Comparison of ENCODE assay signal across 8 cellular contexts in genomic region chr3:133573054-133573628, GRCh38. TPM values are rescaled to one million over a fixed set of nuclear protein-coding genes. Genes with fewer than 3 reads are reported as not detected.
DNase-seq lines count a peak whose midpoint lies in the region; ATAC-seq and TF ChIP-seq lines count a peak whose summit lies in the region.

No MANE protein-coding gene starts in this region.

- H3K4me3 Mint-ChIP-seq in GM23338 (peak overlapping the region; percentile 69), osteocyte (ENCODE audit: unreplicated experiment) (peak overlapping the region; percentile 68)
- H3K4me3 Mint-ChIP-seq in activated T-helper 2 cell treated with anti-CD3 and anti-CD28 coated beads, Interferon-gamma antibody, Interleukin-2, Interleukin-4, amounts not matched to agents 10 μg/mL and 5 μg/mL and 100 μg/mL, durations not matched to agents 14 hours and 24 hours and 36 hours (ENCODE audit: low read depth) = peak overlapping the region; percentile 89

- peak overlapping the region; percentile 96 for H3K27ac Mint-ChIP-seq in GM23338
- peak overlapping the region; percentile 100 for H3K27ac Mint-ChIP-seq in activated T-helper 2 cell treated with anti-CD3 and anti-CD28 coated beads, Interferon-gamma antibody, Interleukin-2, Interleukin-4, amounts not matched to agents 10 μg/mL and 5 μg/mL and 100 μg/mL, durations not matched to agents 14 hours and 24 hours and 36 hours
- peak overlapping the region; percentile 97 for H3K27ac Mint-ChIP-seq in osteocyte (ENCODE audit: unreplicated experiment)

- no peaks in the 10 kb centered on the region for H3K9me2 ChIP-seq in GM23338 (ENCODE audit: insufficient read depth)

- H2AFZ ChIP-seq in GM23338 = peak overlapping the region; percentile 40; the same call in 1 of the 2 replicates

- peak overlapping the region; percentile 88 for H3K27ac ChIP-seq in GM23338 (ENCODE audit: low read depth)
- H3K27ac ChIP-seq in gastroesophageal sphincter = peak overlapping the region; percentile 95 to 99 (median 98)
- H3K27ac ChIP-seq in transverse colon = peak overlapping the region; percentile 96 to 100 (median 99)

- H3K4me1 ChIP-seq in GM23338 (ENCODE audit: insufficient read depth) = peaks cover 21% of the 10 kb centered on the region
- peaks cover 0 to 51% (median 38%) of the 10 kb centered on the region in 3 donors for H3K4me1 ChIP-seq in gastroesophageal sphincter
- H3K4me1 ChIP-seq in transverse colon = peaks cover 7 to 49% (median 29%) of the 10 kb centered on the region in 4 donors

- H3K4me3 ChIP-seq in GM23338 (peak overlapping the region; percentile 60), gastroesophageal sphincter (peak overlapping the region; percentile 88 to 91), transverse colon (peak overlapping the region in 3 of 4 donors; percentile 84 to 94 (median 92))

- TF ChIP-seq EP300 in gastroesophageal sphincter (IDR thresholded peaks at IDR 0.05) = no peak
- TF ChIP-seq EP300 in transverse colon (IDR thresholded peaks at IDR 0.05; ENCODE audit: low read depth) = no peak

- H4K20me1 ChIP-seq in GM23338 (replicated peaks; ENCODE audit: insufficient read depth) = peaks cover 31% of the 10 kb centered on the region

- no peaks in the 10 kb centered on the region for H3K9me3 Mint-ChIP-seq in GM23338
- H3K9me3 Mint-ChIP-seq in activated T-helper 2 cell treated with anti-CD3 and anti-CD28 coated beads, Interferon-gamma antibody, Interleukin-2, Interleukin-4, amounts not matched to agents 10 μg/mL and 5 μg/mL and 100 μg/mL, durations not matched to agents 14 hours and 24 hours and 36 hours = no peaks in the 10 kb centered on the region
- H3K9me3 Mint-ChIP-seq in osteocyte (ENCODE audit: unreplicated experiment) = no peaks in the 10 kb centered on the region

- peaks cover 36% of the 10 kb centered on the region for H3K36me3 Mint-ChIP-seq in GM23338 (ENCODE audit: low read depth)
- H3K36me3 Mint-ChIP-seq in activated T-helper 2 cell treated with anti-CD3 and anti-CD28 coated beads, Interferon-gamma antibody, Interleukin-2, Interleukin-4, amounts not matched to agents 10 μg/mL and 5 μg/mL and 100 μg/mL, durations not matched to agents 14 hours and 24 hours and 36 hours (ENCODE audit: low read depth) = peaks cover 38% of the 10 kb centered on the region
- H3K36me3 Mint-ChIP-seq in osteocyte (ENCODE audit: unreplicated experiment) = peaks cover 23% of the 10 kb centered on the region

- ATAC-seq in GM23338 (peak; percentile 90), gastroesophageal sphincter (peak; percentile 94)

- intact Hi-C loops in activated T-helper 2 cell treated with anti-CD3 and anti-CD28 coated beads, Interferon-gamma antibody, Interleukin-2, Interleukin-4, amounts not matched to agents 10 μg/mL and 5 μg/mL and 100 μg/mL, durations not matched to agents 14 hours and 24 hours and 36 hours (cut with micrococcal nuclease) = loop anchor here (1.0 to 2.0 kb wide), 9 partner anchors 67 to 1156 kb away; partner anchors contain the start of genes ANAPC13, DNAJC13, NPHP3 and RYK
- intact Hi-C loops in transverse colon (cut with DNase I; ENCODE audit: low total_unique reads) = no loop called here

- H3K27me3 Mint-ChIP-seq in GM23338 (ENCODE audit: insufficient read depth, low read depth, poor library complexity) (peaks cover 5% of the 10 kb centered on the region), osteocyte (ENCODE audit: unreplicated experiment) (no peaks in the 10 kb centered on the region)
- H3K27me3 Mint-ChIP-seq in activated T-helper 2 cell treated with anti-CD3 and anti-CD28 coated beads, Interferon-gamma antibody, Interleukin-2, Interleukin-4, amounts not matched to agents 10 μg/mL and 5 μg/mL and 100 μg/mL, durations not matched to agents 14 hours and 24 hours and 36 hours (ENCODE audit: low read depth) = no peaks in the 10 kb centered on the region

- WGBS in gastroesophageal sphincter (ENCODE audit: low coverage in 1 of 2), 2 donors = 0 to 1% methylated on average over 13 to 24 of the region's 33 CpGs
- WGBS in transverse colon (ENCODE audit: low coverage in 1 of 2), 2 donors = 1% methylated on average over 32 of the region's 33 CpGs; no CpG with 5 or more reads in 1 of the 2 donors

- H3K4me1 Mint-ChIP-seq in GM23338 = peaks cover 28% of the 10 kb centered on the region
- H3K4me1 Mint-ChIP-seq in activated T-helper 2 cell treated with anti-CD3 and anti-CD28 coated beads, Interferon-gamma antibody, Interleukin-2, Interleukin-4, amounts not matched to agents 10 μg/mL and 5 μg/mL and 100 μg/mL, durations not matched to agents 14 hours and 24 hours and 36 hours (ENCODE audit: low read depth) = peaks cover 40% of the 10 kb centered on the region
- peaks cover 76% of the 10 kb centered on the region for H3K4me1 Mint-ChIP-seq in osteocyte (ENCODE audit: unreplicated experiment)

- TF ChIP-seq CTCF in GM23338 (conservative IDR thresholded peaks at IDR 0.05; ENCODE audit: low read depth in 2 of 2) = peak in 1 of 2 experiments; percentile 16; a peak in 1 of 4 replicates
- peak in 1 of 4 experiments; percentile 30 for TF ChIP-seq CTCF in gastroesophageal sphincter (IDR thresholded peaks at IDR 0.05)
- TF ChIP-seq CTCF in osteocyte (IDR thresholded peaks at IDR 0.05) = peak; percentile 30
- peak in 4 of 5 experiments; percentile 21 to 45 (median 26) for TF ChIP-seq CTCF in transverse colon (IDR thresholded peaks at IDR 0.05)

- H3K36me3 ChIP-seq in GM23338 (ENCODE audit: insufficient read depth) (peaks cover 25% of the 10 kb centered on the region), gastroesophageal sphincter (peaks cover 0 to 13% of the 10 kb centered on the region in 2 donors), transverse colon (peaks cover 0 to 8% (median 3%) of the 10 kb centered on the region in 4 donors)

- TF ChIP-seq POLR2A in gastroesophageal sphincter (IDR thresholded peaks at IDR 0.05) (peak in 1 of 2 donors; percentile 31), transverse colon (IDR thresholded peaks at IDR 0.05) (peak; percentile 17)

- peaks cover 39% of the 10 kb centered on the region for H3K79me2 ChIP-seq in GM23338 (replicated peaks; ENCODE audit: insufficient read depth)

- no peaks in the 10 kb centered on the region for H3F3A ChIP-seq in GM23338 (replicated peaks; ENCODE audit: low read depth)

- no peaks in the 10 kb centered on the region for H3K9me3 ChIP-seq in gastroesophageal sphincter
- no peaks in the 10 kb centered on the region for H3K9me3 ChIP-seq in transverse colon

- H3K27me3 ChIP-seq in GM23338 (ENCODE audit: insufficient read depth) (no peaks in the 10 kb centered on the region), gastroesophageal sphincter (no peaks in the 10 kb centered on the region), transverse colon (no peaks in the 10 kb centered on the region)

- in situ Hi-C loops in transverse colon (cut with MboI; ENCODE audit: low pct_ligation_motif_present in 1 of 4, low pct_unique_long_range_greater_than_20kb in 1 of 4, low sequenced_read_pairs in 3 of 4) = loop anchor here in 1 of 4 donors (10.0 kb wide), 1 partner anchor 108 kb away; no protein-coding TSS in a partner anchor

- H3K4me2 ChIP-seq in GM23338 = peak overlapping the region; percentile 70

- DNase-seq in EL (peak; percentile 100), GM23338 (ENCODE audit: low spot score) (peak; percentile 100), M059J (ENCODE audit: low read depth) (peak; percentile 100), osteocyte (ENCODE audit: extremely low spot score, unreplicated experiment) (peak; percentile 100), transverse colon (peak; percentile 100), GDM1 (lab: John Stamatoyannopoulos, UW) (no peak)
- DNase-seq in activated T-helper 2 cell treated with anti-CD3 and anti-CD28 coated beads, Interferon-gamma antibody, Interleukin-2, Interleukin-4, amounts not matched to agents 10 μg/mL and 5 μg/mL and 100 μg/mL, durations not matched to agents 14 hours and 24 hours and 36 hours (ENCODE audit: low spot score) = peak; percentile 100

TF ChIP-seq in GM23338, 12 proteins besides CTCF, POLR2A, EP300 and RAD21 (continues in another document):
- no peak for TF ChIP-seq EZH2 (IDR thresholded peaks at IDR 0.05; ENCODE audit: low read depth, unreplicated experiment)

RNA-seq across cellular contexts. Expression of gene CDV3, which starts 0.3 kb away (rescaled TPM):
- 119 TPM in 2 replicates for total RNA-seq in GM23338 (2014; rRNA removed; shearing (Covaris generic))
- polyA plus RNA-seq in GM23338 (2016; fragmentation: Nextera tagmentation; extraction: Ambion mirVana) = 36.6 and 44.1 TPM in 2 replicates
- total RNA-seq in M059J (2014; rRNA removed; shearing (Covaris generic)) = 143 and 202 TPM in 2 replicates
- 288 and 295 TPM in 2 replicates for total RNA-seq in activated T-helper 2 cell treated with anti-CD3 and anti-CD28 coated beads, Interferon-gamma antibody, Interleukin-2, Interleukin-4, amounts not matched to agents 10 μg/mL and 5 μg/mL and 100 μg/mL, durations not matched to agents 14 hours and 24 hours and 36 hours
- total RNA-seq in gastroesophageal sphincter (100 to 1,000 TPM; 152 to 293 (median 221) TPM), osteocyte (183 and 193 TPM in 2 replicates), transverse colon (10 to 100 TPM; 46.8 to 84.9 (median 78.8) TPM)
